2 cellular contexts compared by ENCODE assay signal in the genomic region with DNA sequence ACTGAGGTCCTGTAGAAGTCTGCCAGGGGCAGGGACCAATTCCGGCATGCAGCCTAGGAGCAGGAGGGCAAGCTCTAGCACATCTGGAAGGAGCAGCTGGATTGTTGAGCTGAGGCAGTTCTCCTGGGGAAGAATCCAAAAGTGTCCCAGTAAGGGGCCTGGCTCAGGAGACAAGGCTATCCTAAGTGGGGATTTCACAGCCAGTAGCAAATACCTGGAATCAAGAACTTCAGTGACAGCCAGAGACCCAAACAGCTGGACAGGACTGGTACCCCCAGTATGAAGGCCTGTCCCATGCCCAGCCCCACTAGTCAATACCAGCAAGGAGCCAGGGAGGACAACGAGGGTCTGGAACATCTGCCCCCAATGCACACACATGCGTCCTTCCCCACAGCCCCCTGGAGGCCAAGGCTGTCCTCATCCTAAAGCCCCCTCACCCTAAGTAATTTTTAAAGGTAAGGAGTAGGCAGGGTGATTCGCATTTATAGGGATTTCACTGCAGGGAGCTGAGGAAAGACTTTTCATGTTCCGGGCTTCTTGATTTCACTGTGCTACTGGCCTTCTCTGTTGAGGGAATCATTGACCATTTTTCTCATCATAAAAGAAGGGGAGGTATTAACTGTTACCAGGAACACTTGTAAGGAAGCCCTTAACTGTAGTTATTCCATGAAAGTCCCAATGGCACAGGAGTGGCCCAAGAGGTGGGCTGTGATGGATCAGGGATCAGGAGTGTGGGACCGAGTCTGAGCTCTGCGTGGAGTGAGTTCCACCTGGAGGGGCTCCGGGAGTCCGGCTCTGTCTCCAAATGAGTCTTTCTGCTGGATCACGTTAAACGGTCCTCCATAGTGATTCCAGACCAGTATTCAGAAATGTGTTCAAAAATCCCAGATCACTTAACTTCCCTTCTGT.
TF ChIP-seq lines count a peak whose summit lies in the region.

No MANE protein-coding gene starts in this region.

TF ChIP-seq in IMR-90, 13 proteins besides CTCF, POLR2A, EP300 and RAD21:
- TF ChIP-seq CHD1 (IDR thresholded peaks at IDR 0.05; ENCODE audit: low read depth, low read length) (no peak), SMC3 (IDR thresholded peaks at IDR 0.05; ENCODE audit: low read depth, low read length) (no peak), RCOR1 (IDR thresholded peaks at IDR 0.05; ENCODE audit: insufficient replicate concordance, low read length) (no peak), USF2 (IDR thresholded peaks at IDR 0.05; ENCODE audit: low read depth, low read length) (no peak)

TF ChIP-seq in K562, 482 proteins besides CTCF, POLR2A, EP300 and RAD21:
- TF ChIP-seq, protein P1, sequence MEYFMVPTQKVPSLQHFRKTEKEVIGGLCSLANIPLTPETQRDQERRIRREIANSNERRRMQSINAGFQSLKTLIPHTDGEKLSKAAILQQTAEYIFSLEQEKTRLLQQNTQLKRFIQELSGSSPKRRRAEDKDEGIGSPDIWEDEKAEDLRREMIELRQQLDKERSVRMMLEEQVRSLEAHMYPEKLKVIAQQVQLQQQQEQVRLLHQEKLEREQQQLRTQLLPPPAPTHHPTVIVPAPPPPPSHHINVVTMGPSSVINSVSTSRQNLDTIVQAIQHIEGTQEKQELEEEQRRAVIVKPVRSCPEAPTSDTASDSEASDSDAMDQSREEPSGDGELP (CRISPR knock-in tag; IDR thresholded peaks at IDR 0.05; ENCODE audit: borderline replicate concordance) = 0 out of 2 replicates have a peak, but pooled peaks have one; percentile 13
- no peak for TF ChIP-seq NUFIP1 (IDR thresholded peaks at IDR 0.05; ENCODE audit: partially characterized antibody)
